Comparison of ENCODE assay signal across 10 cellular contexts in the genomic region with DNA sequence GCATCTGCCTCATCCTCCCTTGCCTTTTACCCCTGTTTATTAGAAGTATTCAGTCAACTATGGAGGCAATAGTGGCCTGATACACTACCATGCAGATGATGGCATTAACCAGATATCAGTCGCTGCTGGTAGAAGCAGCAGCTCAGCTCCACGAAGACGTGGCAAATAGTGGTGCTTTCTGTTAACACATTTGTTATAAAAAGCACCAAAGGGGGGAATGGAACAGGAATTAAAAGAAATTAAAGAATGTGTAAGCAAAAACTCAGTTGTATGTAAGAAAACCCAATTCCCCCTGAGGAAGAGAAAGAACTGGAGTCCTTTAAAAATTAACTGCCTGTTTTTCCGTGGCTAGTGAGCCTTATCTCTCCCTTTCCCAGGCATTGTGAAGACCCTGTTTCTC. TPM values are rescaled to one million over a fixed set of nuclear protein-coding genes. Genes with fewer than 3 reads are reported as not detected.
A peak's percentile ranks its signal among the peaks of the same experiment; 100 is the strongest.
DNase-seq lines count a peak whose midpoint lies in the region; ATAC-seq and TF ChIP-seq lines count a peak whose summit lies in the region.
"Not testable (repeated sequence)": the region's sequence is repeated elsewhere in the genome, so short reads cannot be mapped to it uniquely, and the experiment has no call there.
"Had no signal": no experiment of that assay in that cellular context is flagged by ENCODE, and none has a peak within 500 bp of the region (broad histone marks: within the 10 kb centered on the region; RNA-seq: fewer than 3 reads in every experiment).

No MANE protein-coding gene starts in this region.

- H3K4me1 Mint-ChIP-seq in activated CD8-positive, alpha-beta T cell treated with anti-CD3 and anti-CD28 coated beads, Interleukin-2, amount 10 ng/mL, durations not matched to agents 7 days and 5 days (ENCODE audit: low read depth): peaks cover 33% of the 10 kb centered on the region
- H3K4me1 Mint-ChIP-seq in immature natural killer cell (peaks cover 0 to 43% of the 10 kb centered on the region in 2 donors), nephron (peaks cover 29% of the 10 kb centered on the region)
- H3K4me1 Mint-ChIP-seq in stimulated activated naive CD8-positive, alpha-beta T cell treated with anti-CD3 and anti-CD28 coated beads, Interleukin-15, Interleukin-2, amounts not matched to agents 100 ng/mL and 50 ng/mL, for 24 hours (ENCODE audit: low read depth): peaks cover 34% of the 10 kb centered on the region

- not testable (repeated sequence) for H4K20me1 ChIP-seq in OCI-LY1 (ENCODE audit: insufficient read depth, low read length)

- not testable (repeated sequence) for H3K9me3 Mint-ChIP-seq in activated CD8-positive, alpha-beta T cell treated with anti-CD3 and anti-CD28 coated beads, Interleukin-2, amount 10 ng/mL, durations not matched to agents 7 days and 5 days (ENCODE audit: insufficient read depth); immature natural killer cell; nephron; stimulated activated naive CD8-positive, alpha-beta T cell treated with anti-CD3 and anti-CD28 coated beads, Interleukin-15, Interleukin-2, amounts not matched to agents 100 ng/mL and 50 ng/mL, for 24 hours

- H3K27ac ChIP-seq in OCI-LY1 (ENCODE audit: low read depth, low read length, poor library complexity, severe bottlenecking): peak overlapping the region; percentile 90
- H3K27ac ChIP-seq in caudate nucleus (ENCODE audit: low read depth, low read length): peak overlapping the region; percentile 91
- peak overlapping the region; percentile 94 to 98 for H3K27ac ChIP-seq in uterus

- H3K9ac ChIP-seq in OCI-LY1 (ENCODE audit: low read length): not testable (repeated sequence)

- not testable (repeated sequence) for H3K4me3 Mint-ChIP-seq in activated CD8-positive, alpha-beta T cell treated with anti-CD3 and anti-CD28 coated beads, Interleukin-2, amount 10 ng/mL, durations not matched to agents 7 days and 5 days
- peak overlapping the region; percentile 15 to 72 (median 46) for H3K4me3 Mint-ChIP-seq in immature natural killer cell
- H3K4me3 Mint-ChIP-seq in nephron: peak overlapping the region; percentile 15 to 59 (median 54)
- peak overlapping the region; percentile 74 for H3K4me3 Mint-ChIP-seq in stimulated activated naive CD8-positive, alpha-beta T cell treated with anti-CD3 and anti-CD28 coated beads, Interleukin-15, Interleukin-2, amounts not matched to agents 100 ng/mL and 50 ng/mL, for 24 hours

- not testable (repeated sequence) for H3K79me2 ChIP-seq in OCI-LY1 (ENCODE audit: insufficient read depth, low read length)

- H3K27me3 Mint-ChIP-seq in activated CD8-positive, alpha-beta T cell treated with anti-CD3 and anti-CD28 coated beads, Interleukin-2, amount 10 ng/mL, durations not matched to agents 7 days and 5 days (ENCODE audit: low read depth); immature natural killer cell (ENCODE audit: low read depth in 3 of 3); nephron (ENCODE audit: low read depth); stimulated activated naive CD8-positive, alpha-beta T cell treated with anti-CD3 and anti-CD28 coated beads, Interleukin-15, Interleukin-2, amounts not matched to agents 100 ng/mL and 50 ng/mL, for 24 hours: not testable (repeated sequence)

- not testable (repeated sequence) for H2AFZ ChIP-seq in OCI-LY1 (ENCODE audit: low read length)

- H3K36me3 ChIP-seq in OCI-LY1 (ENCODE audit: insufficient read depth, low read length): peaks cover 63% of the 10 kb centered on the region
- not testable (repeated sequence) for H3K36me3 ChIP-seq in uterus

- intact Hi-C loops in uterus (cut with DNase I; ENCODE audit: low total_unique reads): loop anchor here (10.0 kb wide), 1 partner anchor 153 kb away; a partner anchor contains a TSS

- not testable (repeated sequence) for DNase-seq in activated CD8-positive, alpha-beta T cell treated with anti-CD3 and anti-CD28 coated beads, Interleukin-2, amount 10 ng/mL, durations not matched to agents 7 days and 5 days; caudate nucleus (lab: John Stamatoyannopoulos, UW); immature natural killer cell; uterus

- peaks cover 64% of the 10 kb centered on the region for H3K4me1 ChIP-seq in OCI-LY1 (ENCODE audit: insufficient read depth, low read length, severe bottlenecking)
- not testable (repeated sequence) for H3K4me1 ChIP-seq in uterus

- not testable (repeated sequence) for H3K27me3 ChIP-seq in OCI-LY1 (ENCODE audit: insufficient read depth, low read length); uterus

- not testable (repeated sequence) for TF ChIP-seq CTCF in OCI-LY1 (IDR thresholded peaks at IDR 0.05; ENCODE audit: low read length); nephron (IDR thresholded peaks at IDR 0.05; ENCODE audit: unreplicated experiment in 3 of 3); uterus (IDR thresholded peaks at IDR 0.05)

- not testable (repeated sequence) for ATAC-seq in activated CD8-positive, alpha-beta T cell treated with anti-CD3 and anti-CD28 coated beads, Interleukin-2, amount 10 ng/mL, durations not matched to agents 7 days and 5 days

- not testable (repeated sequence) for TF ChIP-seq POLR2A in uterus (IDR thresholded peaks at IDR 0.05)

- not testable (repeated sequence) for H3K9me2 ChIP-seq in OCI-LY1 (ENCODE audit: low read depth, low read length)

- not testable (repeated sequence) for H3K4me2 ChIP-seq in OCI-LY1 (ENCODE audit: low read length)

- POLR2A ChIA-PET in activated CD8-positive, alpha-beta T cell treated with anti-CD3 and anti-CD28 coated beads, Interleukin-2, amount 10 ng/mL, durations not matched to agents 7 days and 5 days (lab: Charles Lee): interaction anchor here (1.2 to 5.4 kb wide), 5 partner anchors 20 to 191 kb away, joined by 3 to 48 read pairs (median 4); no protein-coding TSS in a partner anchor

- not testable (repeated sequence) for H3K9me3 ChIP-seq in OCI-LY1 (ENCODE audit: low read length); uterus

- H3K36me3 Mint-ChIP-seq in activated CD8-positive, alpha-beta T cell treated with anti-CD3 and anti-CD28 coated beads, Interleukin-2, amount 10 ng/mL, durations not matched to agents 7 days and 5 days (ENCODE audit: low read depth): peaks cover 60% of the 10 kb centered on the region
- peaks cover 48 to 58% (median 50%) of the 10 kb centered on the region in 3 donors for H3K36me3 Mint-ChIP-seq in immature natural killer cell
- not testable (repeated sequence) for H3K36me3 Mint-ChIP-seq in nephron (ENCODE audit: low read depth)
- H3K36me3 Mint-ChIP-seq in stimulated activated naive CD8-positive, alpha-beta T cell treated with anti-CD3 and anti-CD28 coated beads, Interleukin-15, Interleukin-2, amounts not matched to agents 100 ng/mL and 50 ng/mL, for 24 hours (ENCODE audit: low read depth): peaks cover 54% of the 10 kb centered on the region

- H3K4me3 ChIP-seq in OCI-LY1 (ENCODE audit: low read depth, low read length, poor library complexity, severe bottlenecking); uterus: not testable (repeated sequence)

- not testable (repeated sequence) for H3F3A ChIP-seq in OCI-LY1 (ENCODE audit: insufficient read depth, low read length)

- CTCF ChIA-PET in activated CD8-positive, alpha-beta T cell treated with anti-CD3 and anti-CD28 coated beads, Interleukin-2, amount 10 ng/mL, durations not matched to agents 7 days and 5 days (lab: Charles Lee): interaction anchor here (0.9 to 4.2 kb wide), 20 partner anchors 8 to 301 kb away, joined by 3 to 31 read pairs (median 8); no protein-coding TSS in a partner anchor

- peak overlapping the region; percentile 74 for H3K27ac Mint-ChIP-seq in activated CD8-positive, alpha-beta T cell treated with anti-CD3 and anti-CD28 coated beads, Interleukin-2, amount 10 ng/mL, durations not matched to agents 7 days and 5 days
- peak overlapping the region in 2 of 6 donors; percentile 71 to 87 for H3K27ac Mint-ChIP-seq in immature natural killer cell
- H3K27ac Mint-ChIP-seq in nephron; stimulated activated naive CD8-positive, alpha-beta T cell treated with anti-CD3 and anti-CD28 coated beads, Interleukin-15, Interleukin-2, amounts not matched to agents 100 ng/mL and 50 ng/mL, for 24 hours: not testable (repeated sequence)

RNA-seq across cellular contexts. Expression of a gene that starts 22.1 kb away (rescaled TPM):
- 100 to 1,000 TPM; 117 to 123 TPM for total RNA-seq in activated CD8-positive, alpha-beta T cell treated with anti-CD3 and anti-CD28 coated beads, Interleukin-2, amount 10 ng/mL, durations not matched to agents 7 days and 5 days
- 100 to 1,000 TPM; 623 to 949 (median 731) TPM for polyA plus RNA-seq in immature natural killer cell
- total RNA-seq in uterus: 1 to 10 TPM in 1 of 4 donors, under 1 TPM in 2, not detected in 1; 0.76 to 2.9 (median 0.76) TPM
- total RNA-seq: A673, H4, PC-3 had no signal

RNA-seq across cellular contexts. Expression of a gene that starts 41.8 kb away (rescaled TPM):
- 1 to 10 TPM; 3.6 to 4.9 TPM for total RNA-seq in activated CD8-positive, alpha-beta T cell treated with anti-CD3 and anti-CD28 coated beads, Interleukin-2, amount 10 ng/mL, durations not matched to agents 7 days and 5 days
- polyA plus RNA-seq in immature natural killer cell: 10 to 100 TPM; 14.3 to 28.5 (median 15.0) TPM
- total RNA-seq in uterus: 1 to 10 TPM in 1 of 4 donors, under 1 TPM in 1, not detected in 2; 0.85 to 1.8 TPM
- total RNA-seq: A673, H4, PC-3 had no signal

RNA-seq across cellular contexts. Expression of a gene that starts 52.7 kb away (rescaled TPM):
- 1 to 10 TPM; 1.3 to 2.1 TPM for total RNA-seq in activated CD8-positive, alpha-beta T cell treated with anti-CD3 and anti-CD28 coated beads, Interleukin-2, amount 10 ng/mL, durations not matched to agents 7 days and 5 days
- 10 to 100 TPM; 27.6 to 59.0 (median 28.4) TPM for polyA plus RNA-seq in immature natural killer cell
- total RNA-seq in uterus: 1 to 10 TPM in 1 of 4 donors, not detected in 3; 1.8 TPM
- total RNA-seq: A673, PC-3 had no signal

Comparison
In these comparisons a context has a peak if more than half of its experiments do, and no peak if none do; other contexts are left out.
1. RNA of a gene that starts 22.1 kb away (total RNA-seq): 117 to 123 TPM in activated CD8-positive, alpha-beta T cell treated with anti-CD3 and anti-CD28 coated beads, Interleukin-2, amount 10 ng/mL, durations not matched to agents 7 days and 5 days; 0.76 to 2.9 TPM in uterus; every median in the first group is over 10 times any median in the second.
2. Peak in every context shown above with its lines, with median percentiles within 50 percentile points of each other: H3K27ac ChIP-seq.